ENCODE assay signal across 14 cellular contexts in the genomic region with DNA sequence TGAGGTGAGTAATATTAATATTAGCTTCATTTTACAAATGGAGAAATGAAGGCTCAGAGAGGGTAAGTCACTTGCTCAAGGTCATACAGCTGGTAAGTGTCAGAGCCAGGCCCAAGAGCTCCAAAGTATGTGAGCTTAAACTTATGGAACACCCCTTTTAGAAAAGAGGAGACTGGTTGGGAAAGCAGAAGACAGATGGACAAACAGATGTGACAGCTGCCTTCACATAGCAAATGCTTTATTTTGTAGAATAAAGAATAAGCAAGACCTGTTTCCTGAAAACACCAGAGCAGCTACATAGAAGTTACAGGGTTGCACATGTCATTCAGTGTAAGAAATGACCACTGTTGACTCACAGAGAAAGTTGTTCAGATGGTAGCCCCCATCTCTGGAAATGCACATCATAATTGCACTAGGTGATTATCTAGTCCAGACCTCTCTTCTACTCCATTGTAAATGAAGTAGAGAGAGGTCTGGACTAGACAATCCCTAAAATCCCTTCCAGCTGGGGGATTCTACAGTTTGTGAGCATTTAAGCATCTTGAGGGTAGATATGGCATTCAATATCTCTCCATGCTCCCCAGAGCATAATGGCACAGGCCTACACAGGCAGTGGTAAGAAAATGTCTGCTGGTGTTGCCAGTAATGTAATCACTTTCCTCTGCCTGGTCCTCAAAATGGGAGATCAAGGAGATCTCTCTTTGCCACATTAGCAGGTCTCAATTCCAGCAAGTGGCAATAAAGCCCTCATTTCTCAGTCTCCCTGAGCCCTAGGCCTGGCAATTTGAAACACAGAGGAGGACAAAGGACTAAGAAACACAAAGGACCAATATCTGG.
DNase-seq lines count a peak whose midpoint lies in the region; ATAC-seq and TF ChIP-seq lines count a peak whose summit lies in the region.
"Had no signal": no experiment of that assay in that cellular context is flagged by ENCODE, and none has a peak within 500 bp of the region (broad histone marks: within the 10 kb centered on the region; RNA-seq: fewer than 3 reads in every experiment).

No MANE protein-coding gene starts in this region.

- no peaks in the 10 kb centered on the region for H3K36me3 ChIP-seq in BLaER1 treated with 17β-estradiol and CSF1 and Interleukin-3, amounts not matched to agents 10 nM and 100 nM
- H3K36me3 ChIP-seq in HEK293 (ENCODE audit: control insufficient read depth in 2 of 2, insufficient read depth in 1 of 2, low read length in 2 of 2) (no peaks in the 10 kb centered on the region), neural progenitor cell (no peaks in the 10 kb centered on the region), H7 (replicated peaks; ENCODE audit: control insufficient read depth, insufficient read depth, low read length) (no peaks in the 10 kb centered on the region)

- POLR2A ChIA-PET in HEK293 (lab: Yijun Ruan, JAX) = no interaction called here

- H3K36me3 Mint-ChIP-seq in neural progenitor cell = no peaks in the 10 kb centered on the region
- H3K36me3 Mint-ChIP-seq: CD8-positive, alpha-beta T cell had no signal

- no peaks in the 10 kb centered on the region for H3K79me2 ChIP-seq in neural progenitor cell (ENCODE audit: low read depth)

- no peaks in the 10 kb centered on the region for H3K27me3 ChIP-seq in BLaER1 treated with 17β-estradiol and CSF1 and Interleukin-3, amounts not matched to agents 10 nM and 100 nM
- H3K27me3 ChIP-seq in neural progenitor cell (no peaks in the 10 kb centered on the region), H7 (ENCODE audit: control insufficient read depth, insufficient read depth, low read length) (no peaks in the 10 kb centered on the region)

- H3K27ac ChIP-seq in BLaER1 treated with 17β-estradiol and CSF1 and Interleukin-3, amounts not matched to agents 10 nM and 100 nM = peak overlapping the region in 6 of 11 experiments; percentile 43 to 68 (median 60); a peak in 11 of 22 replicates
- H3K27ac ChIP-seq in HEK293 (ENCODE audit: extremely low read depth, low read depth, low read length) (no peak overlapping the region), neural progenitor cell (no peak overlapping the region)

- H3K9ac ChIP-seq in BLaER1 treated with 17β-estradiol and CSF1 and Interleukin-3, amounts not matched to agents 10 nM and 100 nM = no peak overlapping the region
- H3K9ac ChIP-seq in neural progenitor cell = no peak overlapping the region

- H3K4me1 Mint-ChIP-seq in neural progenitor cell = peaks cover 21% of the 10 kb centered on the region

- no peaks in the 10 kb centered on the region for H3K9me3 ChIP-seq in BLaER1 treated with 17β-estradiol and CSF1 and Interleukin-3, amounts not matched to agents 10 nM and 100 nM (replicated peaks in 1 of 11)
- H3K9me3 ChIP-seq in HEK293 (ENCODE audit: control insufficient read depth, insufficient read depth, low read depth, low read length) = no peaks in the 10 kb centered on the region
- no peaks in the 10 kb centered on the region for H3K9me3 ChIP-seq in neural progenitor cell (ENCODE audit: low read depth)

- H3K9me3 Mint-ChIP-seq in neural progenitor cell = no peaks in the 10 kb centered on the region
- H3K9me3 Mint-ChIP-seq: CD8-positive, alpha-beta T cell had no signal

- H3K4me1 ChIP-seq in BLaER1 treated with 17β-estradiol and CSF1 and Interleukin-3, amounts not matched to agents 10 nM and 100 nM = peaks cover 14 to 37% (median 27%) of the 10 kb centered on the region in 10 experiments
- H3K4me1 ChIP-seq in HEK293 (ENCODE audit: control insufficient read depth, insufficient read depth, low read length) = no peaks in the 10 kb centered on the region; the same call in 1 of the 2 replicates
- peaks cover 19% of the 10 kb centered on the region for H3K4me1 ChIP-seq in neural progenitor cell

- H3K4me3 ChIP-seq in BLaER1 treated with 17β-estradiol and CSF1 and Interleukin-3, amounts not matched to agents 10 nM and 100 nM = no peak overlapping the region
- H3K4me3 ChIP-seq in HEK293 (ENCODE audit: low read depth, low read length) (no peak overlapping the region), neural progenitor cell (no peak overlapping the region), H7 (ENCODE audit: insufficient read depth, low read depth, low read length) (no peak overlapping the region)

- H2AFZ ChIP-seq in neural progenitor cell (replicated peaks) = peak overlapping the region; percentile 76

- H3K4me3 Mint-ChIP-seq in neural progenitor cell = no peak overlapping the region
- H3K4me3 Mint-ChIP-seq: CD8-positive, alpha-beta T cell had no signal

- H3K27me3 Mint-ChIP-seq in neural progenitor cell (ENCODE audit: insufficient read depth, low read depth) = peaks cover 2% of the 10 kb centered on the region

- peak overlapping the region in 5 of 11 experiments; percentile 64 to 85 (median 77); a peak in 6 of 22 replicates for H3K4me2 ChIP-seq in BLaER1 treated with 17β-estradiol and CSF1 and Interleukin-3, amounts not matched to agents 10 nM and 100 nM
- H3K4me2 ChIP-seq in neural progenitor cell = peak overlapping the region; percentile 12

- H4K20me1 ChIP-seq in BLaER1 treated with 17β-estradiol and CSF1 and Interleukin-3, amounts not matched to agents 10 nM and 100 nM = no peaks in the 10 kb centered on the region
- H4K20me1 ChIP-seq in neural progenitor cell (ENCODE audit: low read depth) = no peaks in the 10 kb centered on the region

- H3F3A ChIP-seq in neural progenitor cell (ENCODE audit: low read depth) = no peaks in the 10 kb centered on the region

- TF ChIP-seq CTCF in HEK293 (tag by site-specific recombination; IDR thresholded peaks at IDR 0.05) (no peak), neural progenitor cell (IDR thresholded peaks at IDR 0.05) (no peak)

- no peak overlapping the region for H3K27ac Mint-ChIP-seq in neural progenitor cell
- H3K27ac Mint-ChIP-seq: CD8-positive, alpha-beta T cell had no signal

- CTCF ChIA-PET in HEK293 (lab: Yijun Ruan, JAX) = interaction anchor here (0.6 to 1.2 kb wide), 3 partner anchors 11 to 609 kb away, joined by 3 to 4 read pairs (median 4); no protein-coding TSS in a partner anchor

- no peak for ATAC-seq in GM21390 (IDR thresholded peaks at IDR 0.05; ENCODE audit: unreplicated experiment)
- ATAC-seq: CD8-positive, alpha-beta T cell had no signal

- DNase-seq in NCI-H524 treated with DMSO at 0.1 percent for 48 hours (lab: John Stamatoyannopoulos, UW) (peak; percentile 6), neural progenitor cell (ENCODE audit: low spot score) (no peak), GM19238 (ENCODE audit: insufficient read length, low spot score) (no peak), NCI-H2196 treated with DMSO at 0.1 percent for 48 hours (lab: John Stamatoyannopoulos, UW; ENCODE audit: unreplicated experiment) (no peak), H7 (no peak)
- DNase-seq: CD8-positive, alpha-beta T cell; DMS79 treated with DMSO at 0.1 percent for 48 hours; GDM1; NCI-H2029 treated with DMSO at 0.1 percent for 48 hours; NCI-H526; NK-92 treated with Interleukin-12 subunit alpha and Interleukin-12 subunit beta, amount 100 ng/mL, for 24 hours had no signal

TF ChIP-seq in HEK293, 187 proteins besides CTCF, POLR2A, EP300 and RAD21:
- no peak for TF ChIP-seq ZIC2 (tag by site-specific recombination; IDR thresholded peaks at IDR 0.05)
- TF ChIP-seq MZF1 (tag by site-specific recombination; IDR thresholded peaks at IDR 0.05; ENCODE audit: borderline replicate concordance) = peak; percentile 70; the same call in 1 of the 2 replicates
- TF ChIP-seq OSR2 (tag by site-specific recombination; IDR thresholded peaks at IDR 0.05) = no peak
- TF ChIP-seq ZNF184 (tag by site-specific recombination; IDR thresholded peaks at IDR 0.05) = no peak
- TF ChIP-seq GLIS1 (tag by site-specific recombination; IDR thresholded peaks at IDR 0.05) = no peak
- TF ChIP-seq, protein P1, sequence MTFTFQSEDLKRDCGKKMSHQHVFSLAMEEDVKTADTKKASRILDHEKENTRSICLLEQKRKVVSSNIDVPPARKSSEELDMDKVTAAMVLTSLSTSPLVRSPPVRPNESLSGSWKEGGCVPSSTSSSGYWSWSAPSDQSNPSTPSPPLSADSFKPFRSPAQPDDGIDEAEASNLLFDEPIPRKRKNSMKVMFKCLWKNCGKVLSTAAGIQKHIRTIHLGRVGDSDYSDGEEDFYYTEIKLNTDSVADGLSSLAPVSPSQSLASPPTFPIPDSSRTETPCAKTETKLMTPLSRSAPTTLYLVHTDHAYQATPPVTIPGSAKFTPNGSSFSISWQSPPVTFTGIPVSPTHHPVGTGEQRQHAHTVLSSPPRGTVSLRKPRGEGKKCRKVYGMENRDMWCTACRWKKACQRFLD (tag by site-specific recombination; IDR thresholded peaks at IDR 0.05) = no peak
- TF ChIP-seq ZNF830 (tag by site-specific recombination; IDR thresholded peaks at IDR 0.05; ENCODE audit: low read depth) = no peak
- no peak for TF ChIP-seq ZBTB7A (tag by site-specific recombination; IDR thresholded peaks at IDR 0.05; ENCODE audit: low read depth)
- no peak for TF ChIP-seq ZNF747 (tag by site-specific recombination; IDR thresholded peaks at IDR 0.05)
- TF ChIP-seq, protein P2, sequence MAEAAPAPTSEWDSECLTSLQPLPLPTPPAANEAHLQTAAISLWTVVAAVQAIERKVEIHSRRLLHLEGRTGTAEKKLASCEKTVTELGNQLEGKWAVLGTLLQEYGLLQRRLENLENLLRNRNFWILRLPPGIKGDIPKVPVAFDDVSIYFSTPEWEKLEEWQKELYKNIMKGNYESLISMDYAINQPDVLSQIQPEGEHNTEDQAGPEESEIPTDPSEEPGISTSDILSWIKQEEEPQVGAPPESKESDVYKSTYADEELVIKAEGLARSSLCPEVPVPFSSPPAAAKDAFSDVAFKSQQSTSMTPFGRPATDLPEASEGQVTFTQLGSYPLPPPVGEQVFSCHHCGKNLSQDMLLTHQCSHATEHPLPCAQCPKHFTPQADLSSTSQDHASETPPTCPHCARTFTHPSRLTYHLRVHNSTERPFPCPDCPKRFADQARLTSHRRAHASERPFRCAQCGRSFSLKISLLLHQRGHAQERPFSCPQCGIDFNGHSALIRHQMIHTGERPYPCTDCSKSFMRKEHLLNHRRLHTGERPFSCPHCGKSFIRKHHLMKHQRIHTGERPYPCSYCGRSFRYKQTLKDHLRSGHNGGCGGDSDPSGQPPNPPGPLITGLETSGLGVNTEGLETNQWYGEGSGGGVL (tag by site-specific recombination; IDR thresholded peaks at IDR 0.05) = no peak
- TF ChIP-seq YY2 (tag by site-specific recombination; IDR thresholded peaks at IDR 0.05) = peak; percentile 85
- TF ChIP-seq GLIS2 (tag by site-specific recombination; IDR thresholded peaks at IDR 0.05) = no peak
- TF ChIP-seq ZNF202 (tag by site-specific recombination; IDR thresholded peaks at IDR 0.05; ENCODE audit: borderline replicate concordance) = no peak
- TF ChIP-seq YY1 (tag by site-specific recombination; IDR thresholded peaks at IDR 0.05) = peak; percentile 52; the same call in 1 of the 2 replicates

Comparison
In these comparisons a context has a peak if more than half of its experiments do, and no peak if none do; other contexts are left out.
1. H3K27ac ChIP-seq: peak in BLaER1 treated with 17β-estradiol and CSF1 and Interleukin-3, amounts not matched to agents 10 nM and 100 nM (6 of 11); none in HEK293 (single experiment) and neural progenitor cell (single experiment).